Comparison of ENCODE assay signal across 33 cellular contexts in genomic region chr13:44730099-44730498, GRCh38.
"Had no signal": no experiment of that assay in that cellular context is flagged by ENCODE, and none has a peak within 500 bp of the region (broad histone marks: within the 10 kb centered on the region; RNA-seq: fewer than 3 reads in every experiment).

No MANE protein-coding gene starts in this region.

- H3K27ac ChIP-seq: adrenal gland, ascending aorta, breast epithelium, cardiac muscle cell, colonic mucosa, dorsolateral prefrontal cortex, esophagus squamous epithelium, gastroesophageal sphincter, WERI-Rb-1 had no signal

- H3K9me3 ChIP-seq: adrenal gland, ascending aorta, breast epithelium, colonic mucosa, esophagus squamous epithelium, gastroesophageal sphincter had no signal

- DNase-seq: activated B cell treated with CpG ODN at 0.5 μM for 24 hours; activated CD4-positive, alpha-beta T cell treated with anti-CD3 and anti-CD28 coated beads for 48 hours; activated CD4-positive, alpha-beta T cell treated with anti-CD3 and anti-CD28 coated beads, Interleukin-2, amount 50 U/mL, for 1 hour; activated CD4-positive, alpha-beta T cell treated with anti-CD3 and anti-CD28 coated beads, Interleukin-2, amount 50 U/mL, for 48 hours; activated CD8-positive, alpha-beta memory T cell treated with anti-CD3 and anti-CD28 coated beads, Interleukin-2, amount 10 ng/mL, durations not matched to agents 7 days and 5 days; activated CD8-positive, alpha-beta memory T cell treated with anti-CD3 and anti-CD28 coated beads, Interleukin-2, amount 50 U/mL, for 4 hours; activated CD8-positive, alpha-beta T cell treated with anti-CD3 and anti-CD28 coated beads, Interleukin-2, amount 10 ng/mL, durations not matched to agents 7 days and 5 days; activated effector memory CD4-positive, alpha-beta T cell treated with anti-CD3 and anti-CD28 coated beads, Interleukin-2, amount 50 U/mL, for 16 hours; activated naive CD4-positive, alpha-beta T cell treated with anti-CD3 and anti-CD28 coated beads for 36 hours; activated naive CD8-positive, alpha-beta T cell treated with anti-CD3 and anti-CD28 coated beads for 36 hours; activated naive CD8-positive, alpha-beta T cell treated with anti-CD3 and anti-CD28 coated beads, Interleukin-2, amount 50 U/mL, for 24 hours; activated T-cell treated with anti-CD3 and anti-CD28 coated beads, Interleukin-2, amount 50 U/mL, for 1 hour; activated T-cell treated with anti-CD3 and anti-CD28 coated beads, Interleukin-2, amount 50 U/mL, for 48 hours; adrenal gland; central memory CD4-positive, alpha-beta T cell; cerebellar nuclear complex; colonic mucosa; dorsolateral prefrontal cortex; effector memory CD4-positive, alpha-beta T cell; endodermal cell; erythroblast; esophagus squamous epithelium; foreskin melanocyte; head of caudate nucleus; T-helper 1 cell; T-helper 17 cell; T1000; WERI-Rb-1 had no signal

- H3K27me3 ChIP-seq: adrenal gland, ascending aorta, breast epithelium, cardiac muscle cell, colonic mucosa, esophagus squamous epithelium, gastroesophageal sphincter had no signal

- ATAC-seq: activated CD4-positive, CD25-positive, alpha-beta regulatory T cell treated with anti-CD3 and anti-CD28 coated beads, Interleukin-2, amount 50 U/mL, for 24 hours; activated CD8-positive, alpha-beta memory T cell treated with anti-CD3 and anti-CD28 coated beads, Interleukin-2, amount 10 ng/mL, durations not matched to agents 7 days and 5 days; activated CD8-positive, alpha-beta T cell treated with anti-CD3 and anti-CD28 coated beads, Interleukin-2, amount 10 ng/mL, durations not matched to agents 7 days and 5 days; activated naive CD8-positive, alpha-beta T cell treated with anti-CD3 and anti-CD28 coated beads, Interleukin-2, amount 50 U/mL, for 24 hours; gastroesophageal sphincter; T-helper 17 cell had no signal

- H3K4me3 ChIP-seq: adrenal gland, ascending aorta, breast epithelium, cardiac muscle cell, colonic mucosa, dorsolateral prefrontal cortex, esophagus squamous epithelium, gastroesophageal sphincter had no signal

- H3K4me1 ChIP-seq: adrenal gland, colonic mucosa, gastroesophageal sphincter had no signal

- H3K36me3 ChIP-seq: adrenal gland, ascending aorta, breast epithelium, cardiac muscle cell, colonic mucosa, esophagus squamous epithelium, gastroesophageal sphincter, WERI-Rb-1 had no signal
